In the genomic region with DNA sequence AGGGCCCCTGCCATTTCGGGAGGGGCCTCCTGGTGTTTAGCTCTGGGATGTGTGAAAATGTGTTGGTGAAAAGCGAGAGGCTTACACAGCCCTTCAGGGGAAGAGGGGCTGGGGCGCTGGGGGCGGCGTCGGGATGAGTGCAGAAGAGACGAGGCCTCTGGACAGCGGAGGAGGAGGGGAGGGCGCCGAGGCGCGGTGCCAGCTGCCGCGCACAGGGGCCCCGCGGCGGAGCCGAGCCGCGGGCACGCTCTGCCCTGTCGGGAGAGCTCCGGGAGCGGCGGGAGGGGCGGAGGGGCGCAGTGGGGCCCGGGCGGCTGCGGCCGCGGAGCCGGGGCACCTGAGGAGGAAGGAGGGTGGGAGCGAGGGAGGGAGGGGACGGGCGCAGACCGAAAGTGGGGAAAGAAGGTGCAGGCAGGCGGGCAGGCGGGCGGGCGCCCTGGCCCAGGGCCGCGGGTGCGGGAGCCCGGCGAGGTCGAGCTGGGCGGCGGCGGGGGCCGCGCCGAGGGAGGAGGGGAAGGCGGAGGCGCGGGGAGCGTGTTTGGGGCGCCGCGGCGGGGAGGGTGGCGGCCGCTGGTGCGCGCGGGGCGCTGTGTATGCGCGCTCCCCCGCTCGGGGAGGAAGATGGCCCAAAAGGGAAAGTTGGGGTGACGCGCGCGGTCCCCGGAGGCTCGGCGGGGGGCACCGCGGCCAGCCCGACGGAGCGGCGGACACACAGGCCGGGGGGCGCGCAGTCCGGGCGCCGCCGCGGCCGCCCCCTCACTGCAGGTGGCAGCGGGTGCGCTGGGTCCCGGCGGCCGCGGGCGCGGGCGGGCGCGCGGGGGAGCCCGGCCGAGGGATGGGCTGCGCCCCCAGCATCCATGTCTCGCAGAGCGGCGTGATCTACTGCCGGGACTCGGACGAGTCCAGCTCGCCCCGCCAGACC, we compare ENCODE assay signal across 9 cellular contexts. TPM values are rescaled to one million over a fixed set of nuclear protein-coding genes. Genes with fewer than 3 reads are reported as not detected.
DNase-seq lines count a peak whose midpoint lies in the region; ATAC-seq, FAIRE-seq and TF ChIP-seq lines count a peak whose summit lies in the region.
"Had no signal": no experiment of that assay in that cellular context is flagged by ENCODE, and none has a peak within 500 bp of the region (broad histone marks: within the 10 kb centered on the region; RNA-seq: fewer than 3 reads in every experiment).

A gene with protein sequence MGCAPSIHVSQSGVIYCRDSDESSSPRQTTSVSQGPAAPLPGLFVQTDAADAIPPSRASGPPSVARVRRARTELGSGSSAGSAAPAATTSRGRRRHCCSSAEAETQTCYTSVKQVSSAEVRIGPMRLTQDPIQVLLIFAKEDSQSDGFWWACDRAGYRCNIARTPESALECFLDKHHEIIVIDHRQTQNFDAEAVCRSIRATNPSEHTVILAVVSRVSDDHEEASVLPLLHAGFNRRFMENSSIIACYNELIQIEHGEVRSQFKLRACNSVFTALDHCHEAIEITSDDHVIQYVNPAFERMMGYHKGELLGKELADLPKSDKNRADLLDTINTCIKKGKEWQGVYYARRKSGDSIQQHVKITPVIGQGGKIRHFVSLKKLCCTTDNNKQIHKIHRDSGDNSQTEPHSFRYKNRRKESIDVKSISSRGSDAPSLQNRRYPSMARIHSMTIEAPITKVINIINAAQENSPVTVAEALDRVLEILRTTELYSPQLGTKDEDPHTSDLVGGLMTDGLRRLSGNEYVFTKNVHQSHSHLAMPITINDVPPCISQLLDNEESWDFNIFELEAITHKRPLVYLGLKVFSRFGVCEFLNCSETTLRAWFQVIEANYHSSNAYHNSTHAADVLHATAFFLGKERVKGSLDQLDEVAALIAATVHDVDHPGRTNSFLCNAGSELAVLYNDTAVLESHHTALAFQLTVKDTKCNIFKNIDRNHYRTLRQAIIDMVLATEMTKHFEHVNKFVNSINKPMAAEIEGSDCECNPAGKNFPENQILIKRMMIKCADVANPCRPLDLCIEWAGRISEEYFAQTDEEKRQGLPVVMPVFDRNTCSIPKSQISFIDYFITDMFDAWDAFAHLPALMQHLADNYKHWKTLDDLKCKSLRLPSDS (plus strand): TSS at position 590 of the 922 bp plus-strand sequence. CDS start 246 bp downstream, at position 836.

- no peak for TF ChIP-seq POLR2A in body of pancreas (IDR thresholded peaks at IDR 0.05)

- ATAC-seq in body of pancreas = peak; percentile 57
- ATAC-seq in GM21576 (IDR thresholded peaks at IDR 0.05; ENCODE audit: unreplicated experiment) = no peak

- no peaks in the 10 kb centered on the region for H3K79me2 ChIP-seq in ACC112 (ENCODE audit: control insufficient read depth, insufficient read depth, low read length, unreplicated experiment)

- no peak for TF ChIP-seq CTCF in body of pancreas (IDR thresholded peaks at IDR 0.05)
- TF ChIP-seq CTCF in liver (IDR thresholded peaks at IDR 0.05; ENCODE audit: low read depth, low read length, missing input control) = no peak

- no peak for FAIRE-seq in RCC 7860 (lab: Jason Lieb, UNC)

- 2 to 5% methylated on average over 39 to 67 of the region's 116 CpGs for WGBS in body of pancreas, 2 donors
- WGBS in liver = 2% methylated on average over 116 of the region's 116 CpGs

- peak; percentile 81 for DNase-seq in H7
- peak in 1 of 4 donors; percentile 28 for DNase-seq in body of pancreas
- no peak for DNase-seq in HK-2 (ENCODE audit: unreplicated experiment)
- no peak for DNase-seq in RCC 7860 (ENCODE audit: low spot score)

- TF ChIP-seq RAD21 in liver (IDR thresholded peaks at IDR 0.05) = no peak

- no peaks in the 10 kb centered on the region for H3K4me1 ChIP-seq in ACC112 (ENCODE audit: control insufficient read depth, insufficient read depth, low read length, unreplicated experiment)
- peaks cover 15% of the 10 kb centered on the region for H3K4me1 ChIP-seq in body of pancreas
- H3K4me1 ChIP-seq in liver (ENCODE audit: control insufficient read depth in 4 of 4, insufficient read depth in 4 of 4, low read length in 3 of 4) = peaks cover 6 to 15% (median 11%) of the 10 kb centered on the region in 4 donors
- H3K4me1 ChIP-seq in subcutaneous abdominal adipose tissue (ENCODE audit: control insufficient read depth in 5 of 5, insufficient read depth in 5 of 5, low read length in 5 of 5) = peaks cover 0 to 21% (median 12%) of the 10 kb centered on the region in 5 donors

- intact Hi-C loops in body of pancreas (cut with DNase I) = no loop called here

- peaks cover 63% of the 10 kb centered on the region for H3K27me3 ChIP-seq in ACC112 (ENCODE audit: insufficient read depth, low read length)
- peaks cover 43% of the 10 kb centered on the region for H3K27me3 ChIP-seq in H7 (ENCODE audit: control insufficient read depth, insufficient read depth, low read length)
- peaks cover 0 to 10% of the 10 kb centered on the region in 2 donors for H3K27me3 ChIP-seq in body of pancreas
- peaks cover 0 to 23% (median 8%) of the 10 kb centered on the region in 4 donors for H3K27me3 ChIP-seq in liver (ENCODE audit: control insufficient read depth in 4 of 4, insufficient read depth in 4 of 4, low read length in 3 of 4)
- peaks cover 0 to 9% (median 5%) of the 10 kb centered on the region in 5 donors for H3K27me3 ChIP-seq in subcutaneous abdominal adipose tissue (ENCODE audit: control insufficient read depth in 5 of 5, insufficient read depth in 4 of 5, low read length in 5 of 5)

- no peaks in the 10 kb centered on the region for H3K36me3 ChIP-seq in ACC112 (ENCODE audit: insufficient read depth, low read length)
- H3K36me3 ChIP-seq in H7 (replicated peaks; ENCODE audit: control insufficient read depth, insufficient read depth, low read length) = no peaks in the 10 kb centered on the region
- no peaks in the 10 kb centered on the region for H3K36me3 ChIP-seq in body of pancreas (replicated peaks in 1 of 2; ENCODE audit: insufficient read depth in 1 of 2, low read depth in 2 of 2)
- no peaks in the 10 kb centered on the region for H3K36me3 ChIP-seq in liver (ENCODE audit: control insufficient read depth in 4 of 4, insufficient read depth in 3 of 4, low read depth in 1 of 4, low read length in 3 of 4)
- no peaks in the 10 kb centered on the region for H3K36me3 ChIP-seq in subcutaneous abdominal adipose tissue (ENCODE audit: control insufficient read depth in 5 of 5, insufficient read depth in 5 of 5, low read length in 5 of 5)
- H3K36me3 ChIP-seq: adrenal gland had no signal

- H3K27ac ChIP-seq in ACC112 (ENCODE audit: low read depth, low read length) (no peak within 1 kb of the TSS), body of pancreas (peak within 1 kb of the TSS in 1 of 4 donors; percentile 39), liver (ENCODE audit: low read depth in 1 of 2, low read length in 2 of 2) (no peak within 1 kb of the TSS), subcutaneous abdominal adipose tissue (ENCODE audit: low read depth, low read length) (no peak within 1 kb of the TSS)

- no peaks in the 10 kb centered on the region for H3K9me3 ChIP-seq in body of pancreas
- no peaks in the 10 kb centered on the region for H3K9me3 ChIP-seq in liver (ENCODE audit: control insufficient read depth in 4 of 4, low read length in 3 of 4)
- H3K9me3 ChIP-seq in subcutaneous abdominal adipose tissue (ENCODE audit: control insufficient read depth in 5 of 5, low read length in 5 of 5) = no peaks in the 10 kb centered on the region
- H3K9me3 ChIP-seq: adrenal gland had no signal

- H3K9ac ChIP-seq in liver (ENCODE audit: low read depth in 1 of 2, low read length in 2 of 2) (no peak within 1 kb of the TSS), subcutaneous abdominal adipose tissue (ENCODE audit: low read length in 5 of 5) (peak within 1 kb of the TSS in 2 of 5 donors; percentile 33 to 45)

- H3K4me3 ChIP-seq in ACC112 (ENCODE audit: low read depth, low read length) (peak within 1 kb of the TSS; percentile 68), H7 (ENCODE audit: insufficient read depth, low read depth, low read length) (peak within 1 kb of the TSS; percentile 36), body of pancreas (peak within 1 kb of the TSS; percentile 14 to 21), liver (ENCODE audit: low read depth in 1 of 3, low read length in 3 of 3) (peak within 1 kb of the TSS in 2 of 3 donors; percentile 1 to 81), subcutaneous abdominal adipose tissue (ENCODE audit: low read depth in 1 of 5, low read length in 5 of 5) (peak within 1 kb of the TSS; percentile 54 to 75 (median 70))

- H2AFZ ChIP-seq in ACC112 (ENCODE audit: low read length, unreplicated experiment) = no peak within 1 kb of the TSS

TF ChIP-seq in liver, 16 proteins besides CTCF, POLR2A, EP300 and RAD21:
- TF ChIP-seq GABPA (IDR thresholded peaks at IDR 0.05 in 1 of 2, conservative IDR thresholded peaks at IDR 0.05 in 1 of 2) (no peak), JUND (IDR thresholded peaks at IDR 0.05) (no peak), HNF4A (conservative IDR thresholded peaks at IDR 0.05) (no peak), NR2F2 (IDR thresholded peaks at IDR 0.05) (no peak), FOXA1 (IDR thresholded peaks at IDR 0.05) (no peak), HNF4G (IDR thresholded peaks at IDR 0.05) (no peak)
- TF ChIP-seq, protein P1, sequence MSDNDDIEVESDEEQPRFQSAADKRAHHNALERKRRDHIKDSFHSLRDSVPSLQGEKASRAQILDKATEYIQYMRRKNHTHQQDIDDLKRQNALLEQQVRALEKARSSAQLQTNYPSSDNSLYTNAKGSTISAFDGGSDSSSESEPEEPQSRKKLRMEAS (IDR thresholded peaks at IDR 0.05) = no peak
- TF ChIP-seq, protein P2, sequence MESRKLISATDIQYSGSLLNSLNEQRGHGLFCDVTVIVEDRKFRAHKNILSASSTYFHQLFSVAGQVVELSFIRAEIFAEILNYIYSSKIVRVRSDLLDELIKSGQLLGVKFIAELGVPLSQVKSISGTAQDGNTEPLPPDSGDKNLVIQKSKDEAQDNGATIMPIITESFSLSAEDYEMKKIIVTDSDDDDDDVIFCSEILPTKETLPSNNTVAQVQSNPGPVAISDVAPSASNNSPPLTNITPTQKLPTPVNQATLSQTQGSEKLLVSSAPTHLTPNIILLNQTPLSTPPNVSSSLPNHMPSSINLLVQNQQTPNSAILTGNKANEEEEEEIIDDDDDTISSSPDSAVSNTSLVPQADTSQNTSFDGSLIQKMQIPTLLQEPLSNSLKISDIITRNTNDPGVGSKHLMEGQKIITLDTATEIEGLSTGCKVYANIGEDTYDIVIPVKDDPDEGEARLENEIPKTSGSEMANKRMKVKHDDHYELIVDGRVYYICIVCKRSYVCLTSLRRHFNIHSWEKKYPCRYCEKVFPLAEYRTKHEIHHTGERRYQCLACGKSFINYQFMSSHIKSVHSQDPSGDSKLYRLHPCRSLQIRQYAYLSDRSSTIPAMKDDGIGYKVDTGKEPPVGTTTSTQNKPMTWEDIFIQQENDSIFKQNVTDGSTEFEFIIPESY (IDR thresholded peaks at IDR 0.05) = no peak

RNA-seq across cellular contexts. Expression of the gene that starts here (rescaled TPM):
- total RNA-seq in H7 (2014; rRNA removed; shearing (Covaris generic)) = 0.03 and 1.9 TPM in 2 replicates
- total RNA-seq in body of pancreas (10 to 100 TPM in 1 of 2 donors, 1 to 10 TPM in 1; 8.3 to 15.8 TPM), liver (under 1 TPM; 0.19 to 0.59 TPM)
- polyA plus RNA-seq in liver = under 1 TPM; 0.39 to 0.82 TPM

Comparison
In these comparisons a context has a peak if more than half of its experiments do, and no peak if none do; other contexts are left out.
1. H3K4me3 ChIP-seq: peak in every context shown above with its lines; median percentile 70 in subcutaneous abdominal adipose tissue; 68 in ACC112; 41 in liver; 36 in H7; 18 in body of pancreas.